ENCODE assay signal across 34 cellular contexts in genomic region chr2:27203741-27204140, GRCh38. TPM values are rescaled to one million over a fixed set of nuclear protein-coding genes. Genes with fewer than 3 reads are reported as not detected.
"Had no signal": no experiment of that assay in that cellular context is flagged by ENCODE, and none has a peak within 500 bp of the region (broad histone marks: within the 10 kb centered on the region; RNA-seq: fewer than 3 reads in every experiment).

No MANE protein-coding gene starts in this region.

- H3K9me3 ChIP-seq: ascending aorta, Peyer's patch, SJSA1, SK-N-SH had no signal

- H3K27me3 Mint-ChIP-seq: activated CD4-positive, alpha-beta T cell treated with anti-CD3 and anti-CD28 coated beads, Interleukin-2, amount 10 ng/mL, durations not matched to agents 24 days and 14 days; activated naive CD4-positive, alpha-beta T cell treated with anti-CD3 and anti-CD28 coated beads, Interleukin-2, amount 10 ng/mL, durations not matched to agents 7 days and 5 days; activated naive CD8-positive, alpha-beta T cell; central memory CD8-positive, alpha-beta T cell; T-cell had no signal

- H3K4me1 Mint-ChIP-seq: central memory CD8-positive, alpha-beta T cell had no signal

- H3K4me1 ChIP-seq: ascending aorta, Peyer's patch, SJSA1 had no signal

- H3K9ac ChIP-seq: SK-N-SH had no signal

- DNase-seq: activated CD4-positive, alpha-beta T cell treated with anti-CD3 and anti-CD28 coated beads, Interleukin-2, amount 10 ng/mL, durations not matched to agents 24 days and 14 days; activated CD4-positive, alpha-beta T cell treated with anti-CD3 and anti-CD28 coated beads, Interleukin-2, amount 50 U/mL, for 4 hours; activated CD8-positive, alpha-beta memory T cell treated with anti-CD3 and anti-CD28 coated beads, Interleukin-2, amount 50 U/mL, for 4 hours; activated effector memory CD4-positive, alpha-beta T cell treated with Interleukin-2 at 50 U/mL for 16 hours; activated naive CD4-positive, alpha-beta T cell treated with anti-CD3 and anti-CD28 coated beads, Interleukin-2, amount 10 ng/mL, durations not matched to agents 7 days and 5 days; activated T-cell treated with anti-CD3 and anti-CD28 coated beads for 4 hours; activated T-cell treated with anti-CD3 and anti-CD28 coated beads, Interleukin-2, amount 50 U/mL, for 4 hours; amygdala; NCI-H1092 treated with DMSO at 0.1 percent for 48 hours; NCI-H1417; NCI-H146; NCI-H187; NCI-H2029 treated with DMSO at 0.1 percent for 48 hours; NCI-H2107; NCI-H2171; NCI-H510A; NCI-H526; NCI-H748 treated with DMSO at 0.1 percent for 48 hours; NK-92 treated with Interleukin-12 subunit alpha and Interleukin-12 subunit beta, amount 100 ng/mL, for 24 hours; PC-3; RPMI8226; SHP77 treated with DMSO at 0.1 percent for 48 hours; SK-N-SH; T-cell had no signal

- ATAC-seq: activated T-cell treated with anti-CD3 and anti-CD28 coated beads, Interleukin-2, amount 50 U/mL, for 4 hours; PC-3; T-cell had no signal

- H3K4me3 ChIP-seq: ascending aorta, cardiac muscle cell, Peyer's patch, SJSA1 had no signal

- H3K4me3 Mint-ChIP-seq: activated CD4-positive, alpha-beta T cell treated with anti-CD3 and anti-CD28 coated beads, Interleukin-2, amount 10 ng/mL, durations not matched to agents 24 days and 14 days; activated naive CD4-positive, alpha-beta T cell treated with anti-CD3 and anti-CD28 coated beads, Interleukin-2, amount 10 ng/mL, durations not matched to agents 7 days and 5 days; activated naive CD8-positive, alpha-beta T cell; activated T-cell treated with anti-CD3 and anti-CD28 coated beads, Interleukin-2, amount 50 U/mL, for 4 hours; activated T-helper 1 cell treated with anti-CD3 and anti-CD28 coated beads, Interleukin-12 subunit alpha, Interleukin-12 subunit beta, Interleukin-2, Interleukin-4 antibody, amounts not matched to agents 30 ng/mL and 10 ng/mL and 1 ng/mL, durations not matched to agents 14 hours and 24 hours and 36 hours; central memory CD8-positive, alpha-beta T cell; T-cell; T-helper 2 cell treated with Interferon-gamma antibody and Interleukin-4, amounts not matched to agents 5 μg/mL and 100 μg/mL, for 36 hours had no signal

- H3K27ac Mint-ChIP-seq: activated CD4-positive, alpha-beta T cell treated with anti-CD3 and anti-CD28 coated beads, Interleukin-2, amount 10 ng/mL, durations not matched to agents 24 days and 14 days; activated naive CD4-positive, alpha-beta T cell treated with anti-CD3 and anti-CD28 coated beads, Interleukin-2, amount 10 ng/mL, durations not matched to agents 7 days and 5 days; activated naive CD8-positive, alpha-beta T cell; activated T-helper 1 cell treated with anti-CD3 and anti-CD28 coated beads, Interleukin-12 subunit alpha, Interleukin-12 subunit beta, Interleukin-2, Interleukin-4 antibody, amounts not matched to agents 30 ng/mL and 10 ng/mL and 1 ng/mL, durations not matched to agents 14 hours and 24 hours and 36 hours; T-helper 2 cell treated with Interferon-gamma antibody and Interleukin-4, amounts not matched to agents 5 μg/mL and 100 μg/mL, for 36 hours had no signal

- H3K27ac ChIP-seq: ascending aorta, cardiac muscle cell, Peyer's patch, SJSA1 had no signal

- H3K9me3 Mint-ChIP-seq: activated CD4-positive, alpha-beta T cell treated with anti-CD3 and anti-CD28 coated beads, Interleukin-2, amount 10 ng/mL, durations not matched to agents 24 days and 14 days; activated naive CD4-positive, alpha-beta T cell treated with anti-CD3 and anti-CD28 coated beads, Interleukin-2, amount 10 ng/mL, durations not matched to agents 7 days and 5 days; activated T-cell treated with anti-CD3 and anti-CD28 coated beads, Interleukin-2, amount 50 U/mL, for 4 hours; activated T-helper 1 cell treated with anti-CD3 and anti-CD28 coated beads, Interleukin-12 subunit alpha, Interleukin-12 subunit beta, Interleukin-2, Interleukin-4 antibody, amounts not matched to agents 30 ng/mL and 10 ng/mL and 1 ng/mL, durations not matched to agents 14 hours and 24 hours and 36 hours; central memory CD8-positive, alpha-beta T cell; T-cell; T-helper 2 cell treated with Interferon-gamma antibody and Interleukin-4, amounts not matched to agents 5 μg/mL and 100 μg/mL, for 36 hours had no signal

- FAIRE-seq: TTC549 had no signal

- H3K27me3 ChIP-seq: ascending aorta, cardiac muscle cell, Peyer's patch, SJSA1 had no signal

- H3K4me2 ChIP-seq: SK-N-SH had no signal

RNA-seq across cellular contexts. Expression of gene TCF23, which starts 54.9 kb away (rescaled TPM):
- total RNA-seq: activated CD4-positive, alpha-beta T cell treated with anti-CD3 and anti-CD28 coated beads, Interleukin-2, amount 10 ng/mL, durations not matched to agents 24 days and 14 days; activated T-cell treated with anti-CD3 and anti-CD28 coated beads, Interleukin-2, amount 50 U/mL, for 4 hours; activated T-helper 1 cell treated with anti-CD3 and anti-CD28 coated beads, Interleukin-12 subunit alpha, Interleukin-12 subunit beta, Interleukin-2, Interleukin-4 antibody, amounts not matched to agents 30 ng/mL and 10 ng/mL and 1 ng/mL, durations not matched to agents 14 hours and 24 hours and 36 hours; ascending aorta; cardiac muscle cell; M059J; PC-3; Peyer's patch; SJSA1; T-cell had no signal
- polyA plus RNA-seq: cardiac muscle cell, SK-N-SH had no signal

RNA-seq across cellular contexts. Expression of gene SLC30A3, which starts 59.1 kb away (rescaled TPM):
- total RNA-seq: M059J, SJSA1 had no signal
